In genomic region chr3:177589041-177589650, GRCh38 we compare ENCODE assay signal across 17 cellular contexts.
DNase-seq lines count a peak whose midpoint lies in the region; ATAC-seq, FAIRE-seq and TF ChIP-seq lines count a peak whose summit lies in the region.
"Had no signal": no experiment of that assay in that cellular context is flagged by ENCODE, and none has a peak within 500 bp of the region (broad histone marks: within the 10 kb centered on the region; RNA-seq: fewer than 3 reads in every experiment).

No MANE protein-coding gene starts in this region.

- H3K27me3 ChIP-seq in GM23248 (replicated peaks; ENCODE audit: insufficient read depth) (no peaks in the 10 kb centered on the region), PC-9 (ENCODE audit: insufficient read depth, low read depth) (no peaks in the 10 kb centered on the region), H1 (replicated peaks in 1 of 4; ENCODE audit: control insufficient read depth in 3 of 4, extremely low read depth in 1 of 4, insufficient read depth in 3 of 4, low read length in 3 of 4) (no peaks in the 10 kb centered on the region), neural progenitor cell (no peaks in the 10 kb centered on the region), upper lobe of left lung (no peaks in the 10 kb centered on the region)
- H3K27me3 ChIP-seq: brain microvascular endothelial cell, pancreas, sigmoid colon had no signal

- peaks cover 43% of the 10 kb centered on the region for H3K4me1 Mint-ChIP-seq in neural progenitor cell

- H3K4me2 ChIP-seq in GM23248 (ENCODE audit: unreplicated experiment) = peak overlapping the region; percentile 64
- peak overlapping the region; percentile 50 for H3K4me2 ChIP-seq in PC-9
- H3K4me2 ChIP-seq in H1 (ENCODE audit: insufficient read depth in 1 of 2, low read depth in 2 of 2, low read length in 2 of 2) = no peak overlapping the region
- H3K4me2 ChIP-seq in neural progenitor cell = peak overlapping the region; percentile 63

- H3K9ac ChIP-seq in GM23248 (peak overlapping the region; percentile 3; the same call in 1 of the 2 replicates), H1 (replicated peaks in 1 of 4; ENCODE audit: extremely low read depth in 1 of 4, low read depth in 3 of 4, low read length in 3 of 4) (no peak overlapping the region), neural progenitor cell (no peak overlapping the region)

- POLR2A ChIA-PET in PC-9 (lab: Charles Lee; ENCODE audit: unreplicated experiment) = interaction anchor here (0.5 to 0.9 kb wide), 3 partner anchors 111 to 146 kb away, joined by 3 to 5 read pairs (median 4); no protein-coding TSS in a partner anchor
- POLR2A ChIA-PET in H1 (lab: Charles Lee; ENCODE audit: partially characterized antibody) = interaction anchor here (1.2 kb wide), 1 partner anchor 9 kb away, joined by 3 read pairs; no protein-coding TSS in a partner anchor

- H3K9me3 Mint-ChIP-seq in neural progenitor cell = peaks cover 9% of the 10 kb centered on the region
- H3K9me3 Mint-ChIP-seq: T-cell had no signal

- no peak overlapping the region for H3K56ac ChIP-seq in H1 (replicated peaks; ENCODE audit: insufficient read length, low read depth, low read length)

- DNase-seq in GM23248 (no peak), PC-9 (no peak), H1 (ENCODE audit: low read depth in 1 of 2, low spot score in 2 of 2) (no peak), neural progenitor cell (ENCODE audit: low spot score) (no peak), upper lobe of left lung (no peak), DMS114 treated with DMSO at 0.1 percent for 48 hours (lab: John Stamatoyannopoulos, UW; ENCODE audit: unreplicated experiment) (no peak), HK-2 (ENCODE audit: unreplicated experiment) (no peak), NCI-H1092 treated with DMSO at 0.1 percent for 48 hours (lab: John Stamatoyannopoulos, UW) (no peak)
- DNase-seq: activated CD4-positive, alpha-beta T cell treated with anti-CD3 and anti-CD28 coated beads, Interleukin-2, amount 50 U/mL, for 1 hour; activated naive CD4-positive, alpha-beta T cell treated with anti-CD3 and anti-CD28 coated beads, Interleukin-2, amount 10 ng/mL, durations not matched to agents 7 days and 5 days; left ventricle myocardium superior; NK-92 treated with Interleukin-12 subunit alpha and Interleukin-12 subunit beta, amount 100 ng/mL, for 24 hours; sigmoid colon; T-cell had no signal

- no peak for FAIRE-seq in H1 (lab: Jason Lieb, UNC)
- FAIRE-seq: pancreas had no signal

- no peak overlapping the region for H2BK15ac ChIP-seq in H1 (ENCODE audit: low read length)

- H3K36me3 ChIP-seq in GM23248 (ENCODE audit: low read depth) (no peaks in the 10 kb centered on the region), PC-9 (ENCODE audit: low read depth) (no peaks in the 10 kb centered on the region), H1 (ENCODE audit: control insufficient read depth in 2 of 4, insufficient read depth in 4 of 4, low read length in 3 of 4) (no peaks in the 10 kb centered on the region), neural progenitor cell (no peaks in the 10 kb centered on the region), upper lobe of left lung (no peaks in the 10 kb centered on the region)
- H3K36me3 ChIP-seq: brain microvascular endothelial cell, pancreas, sigmoid colon had no signal

- H2BK120ac ChIP-seq in H1 (replicated peaks; ENCODE audit: low read depth, low read length) = no peak overlapping the region

- H2AFZ ChIP-seq in GM23248 (no peak overlapping the region), PC-9 (no peak overlapping the region), H1 (ENCODE audit: low read length) (0 out of 2 replicates have a peak overlapping the region, but pooled peaks have one; percentile 76), neural progenitor cell (replicated peaks) (no peak overlapping the region)

- no peak for TF ChIP-seq EP300 in H1 (IDR thresholded peaks at IDR 0.05; ENCODE audit: borderline replicate concordance in 1 of 2, low read depth in 2 of 2, low read length in 2 of 2)
- TF ChIP-seq EP300 in upper lobe of left lung (IDR thresholded peaks at IDR 0.05) = no peak

- H3F3A ChIP-seq in GM23248 (ENCODE audit: insufficient read depth) = peaks cover 29% of the 10 kb centered on the region
- peaks cover 23% of the 10 kb centered on the region for H3F3A ChIP-seq in PC-9 (ENCODE audit: insufficient read depth, low read depth)
- H3F3A ChIP-seq in neural progenitor cell (ENCODE audit: low read depth) = peaks cover 6% of the 10 kb centered on the region

- H3K27ac Mint-ChIP-seq in neural progenitor cell = no peak overlapping the region
- H3K27ac Mint-ChIP-seq: activated naive CD4-positive, alpha-beta T cell treated with anti-CD3 and anti-CD28 coated beads, Interleukin-2, amount 10 ng/mL, durations not matched to agents 7 days and 5 days; stimulated activated naive CD8-positive, alpha-beta T cell treated with anti-CD3 and anti-CD28 coated beads, Interleukin-15, amount 100 ng/mL, for 72 hours; T-cell had no signal

- H3K14ac ChIP-seq in H1 (ENCODE audit: insufficient read length) = no peak overlapping the region

- peak overlapping the region; percentile 49 for H3K27ac ChIP-seq in GM23248
- peak overlapping the region; percentile 83 for H3K27ac ChIP-seq in PC-9
- H3K27ac ChIP-seq in H1 (ENCODE audit: low read depth, low read length) = no peak overlapping the region
- H3K27ac ChIP-seq in neural progenitor cell = no peak overlapping the region
- no peak overlapping the region for H3K27ac ChIP-seq in upper lobe of left lung

- TF ChIP-seq POLR2A in H1 (IDR thresholded peaks at IDR 0.05; ENCODE audit: control extremely low read depth in 1 of 2, low read depth in 2 of 2, low read length in 2 of 2) (no peak), upper lobe of left lung (IDR thresholded peaks at IDR 0.05) (no peak)

- H4K8ac ChIP-seq in H1 (ENCODE audit: extremely low read depth, insufficient read depth, low read length) = no peak overlapping the region

- WGBS in GM23248 (ENCODE audit: low coverage in 1 of 2, low lambda C conversion rate in 2 of 2, missing lambda C conversion rate in 2 of 2), 2 experiments = 88 to 93% methylated on average over 3 of the region's 3 CpGs
- WGBS in H1 (ENCODE audit: extremely low coverage in 1 of 2, insufficient coverage in 1 of 2, insufficient read length in 1 of 2, insufficient replicate concordance in 2 of 2, low coverage in 1 of 2, low lambda C conversion rate in 2 of 2, missing lambda C conversion rate in 1 of 2), 2 experiments = 95% methylated on average over 3 of the region's 3 CpGs; no CpG with 5 or more reads in 1 of the 2 experiments
- 68 to 73% methylated on average over 3 of the region's 3 CpGs for WGBS in upper lobe of left lung, 2 donors

- H4K91ac ChIP-seq in H1 (replicated peaks; ENCODE audit: insufficient read length, low read length) = no peak overlapping the region

- H2BK5ac ChIP-seq in H1 (ENCODE audit: low read depth, low read length) = no peak overlapping the region

- H3K9me2 ChIP-seq in GM23248 (ENCODE audit: insufficient read depth) (no peaks in the 10 kb centered on the region), PC-9 (ENCODE audit: insufficient read depth) (no peaks in the 10 kb centered on the region)

- ATAC-seq in upper lobe of left lung (ENCODE audit: low FRiP score in 2 of 2) = no peak
- ATAC-seq: T-cell had no signal

- no peak overlapping the region for H3K4me3 Mint-ChIP-seq in neural progenitor cell
- H3K4me3 Mint-ChIP-seq: activated naive CD4-positive, alpha-beta T cell treated with anti-CD3 and anti-CD28 coated beads, Interleukin-2, amount 10 ng/mL, durations not matched to agents 7 days and 5 days; T-cell had no signal

- no TSS peak for BruUV-seq in PC-9 (replicated peaks; lab: Mats Ljungman, UMichigan)

- no peak overlapping the region for H2BK20ac ChIP-seq in H1 (ENCODE audit: low read length)

- H3K36me3 Mint-ChIP-seq in neural progenitor cell = no peaks in the 10 kb centered on the region
- H3K36me3 Mint-ChIP-seq: activated naive CD4-positive, alpha-beta T cell treated with anti-CD3 and anti-CD28 coated beads, Interleukin-2, amount 10 ng/mL, durations not matched to agents 7 days and 5 days; T-cell had no signal

- TF ChIP-seq RAD21 in H1 (IDR thresholded peaks at IDR 0.05 in 1 of 2, conservative IDR thresholded peaks at IDR 0.05 in 1 of 2; ENCODE audit: low read depth in 2 of 2, low read length in 2 of 2) = no peak

- H3K18ac ChIP-seq in H1 (ENCODE audit: extremely low read depth, low read length) = no peak overlapping the region

- H2AK5ac ChIP-seq in H1 (ENCODE audit: low read depth, low read length) = no peak overlapping the region

- TF ChIP-seq CTCF in PC-9 (conservative IDR thresholded peaks at IDR 0.05) = no peak
- no peak for TF ChIP-seq CTCF in H1 (IDR thresholded peaks at IDR 0.05; ENCODE audit: control extremely low read depth in 1 of 3, insufficient read depth in 1 of 3, low read depth in 1 of 3, low read length in 3 of 3)
- no peak for TF ChIP-seq CTCF in neural progenitor cell (IDR thresholded peaks at IDR 0.05)
- no peak for TF ChIP-seq CTCF in upper lobe of left lung (IDR thresholded peaks at IDR 0.05)

- H3K23ac ChIP-seq in H1 (ENCODE audit: insufficient read length) = no peak overlapping the region

- H4K20me1 ChIP-seq in GM23248 (ENCODE audit: insufficient read depth) (no peaks in the 10 kb centered on the region), PC-9 (ENCODE audit: insufficient read depth) (no peaks in the 10 kb centered on the region), H1 (replicated peaks in 1 of 2; ENCODE audit: control insufficient read depth in 1 of 2, insufficient read depth in 2 of 2, low read length in 2 of 2) (no peaks in the 10 kb centered on the region), neural progenitor cell (ENCODE audit: low read depth) (no peaks in the 10 kb centered on the region)

- no peak overlapping the region for H4K5ac ChIP-seq in H1 (ENCODE audit: insufficient read length, low read depth, low read length)

- no peak overlapping the region for H2BK12ac ChIP-seq in H1 (ENCODE audit: low read depth, low read length)

- H3K4me3 ChIP-seq in GM23248 (peak overlapping the region; percentile 13; the same call in 1 of the 2 replicates), PC-9 (no peak overlapping the region), H1 (ENCODE audit: extremely low read depth in 1 of 4, insufficient read depth in 2 of 4, low read depth in 3 of 4, low read length in 4 of 4) (no peak overlapping the region), neural progenitor cell (no peak overlapping the region), upper lobe of left lung (no peak overlapping the region)
- H3K4me3 ChIP-seq: pancreas, sigmoid colon had no signal

- H3K79me1 ChIP-seq in H1 (ENCODE audit: low read depth, low read length) = no peaks in the 10 kb centered on the region

- peaks cover 46% of the 10 kb centered on the region for H3K4me1 ChIP-seq in GM23248 (ENCODE audit: insufficient read depth)
- H3K4me1 ChIP-seq in PC-9 (replicated peaks; ENCODE audit: insufficient read depth) = peaks cover 41% of the 10 kb centered on the region
- peaks cover 0 to 4% (median 2%) of the 10 kb centered on the region in 4 experiments; a peak in 4 of 7 replicates for H3K4me1 ChIP-seq in H1 (replicated peaks in 1 of 4; ENCODE audit: control insufficient read depth in 3 of 4, insufficient read depth in 4 of 4, low read length in 3 of 4)
- peaks cover 27% of the 10 kb centered on the region for H3K4me1 ChIP-seq in neural progenitor cell
- H3K4me1 ChIP-seq in upper lobe of left lung = peaks cover 4 to 17% (median 5%) of the 10 kb centered on the region in 4 donors

- H3K9me3 ChIP-seq in GM23248 (ENCODE audit: low read depth) = no peaks in the 10 kb centered on the region
- H3K9me3 ChIP-seq in PC-9 (ENCODE audit: insufficient read depth, low read depth) = peaks cover 33% of the 10 kb centered on the region
- no peaks in the 10 kb centered on the region; a peak in 1 of 4 replicates for H3K9me3 ChIP-seq in H1 (ENCODE audit: insufficient read depth in 2 of 2, low read depth in 1 of 2, low read length in 1 of 2)
- no peaks in the 10 kb centered on the region for H3K9me3 ChIP-seq in neural progenitor cell (ENCODE audit: low read depth)
- H3K9me3 ChIP-seq in upper lobe of left lung = no peaks in the 10 kb centered on the region
- H3K9me3 ChIP-seq: pancreas, sigmoid colon had no signal

- in situ Hi-C loops in GM23248 (cut with MboI) = no loop called here

- H3K4ac ChIP-seq in H1 (replicated peaks; ENCODE audit: insufficient read length, low read depth, low read length) = no peak overlapping the region

- H3K27me3 Mint-ChIP-seq in neural progenitor cell (ENCODE audit: insufficient read depth, low read depth) = peaks cover 7% of the 10 kb centered on the region
- H3K27me3 Mint-ChIP-seq: stimulated activated naive CD8-positive, alpha-beta T cell treated with anti-CD3 and anti-CD28 coated beads, Interleukin-15, amount 100 ng/mL, for 72 hours; T-cell had no signal

- H3K23me2 ChIP-seq in H1 (ENCODE audit: low read depth, low read length) = no peaks in the 10 kb centered on the region

- intact Hi-C loops in PC-9 (cut with micrococcal nuclease; ENCODE audit: unreplicated experiment) = no loop called here

- H3K79me2 ChIP-seq in GM23248 (ENCODE audit: insufficient read depth) = no peaks in the 10 kb centered on the region
- H3K79me2 ChIP-seq in PC-9 (ENCODE audit: low read depth) = no peaks in the 10 kb centered on the region
- H3K79me2 ChIP-seq in H1 (ENCODE audit: control insufficient read depth in 1 of 2, insufficient read depth in 2 of 2, low read length in 2 of 2) = no peaks in the 10 kb centered on the region
- no peaks in the 10 kb centered on the region for H3K79me2 ChIP-seq in neural progenitor cell (ENCODE audit: low read depth)

- CTCF ChIA-PET in PC-9 (lab: Charles Lee) = interaction anchor here (0.5 to 0.8 kb wide), 3 partner anchors 228 to 538 kb away, joined by 3 to 14 read pairs (median 13); no protein-coding TSS in a partner anchor
- CTCF ChIA-PET in H1 (lab: Charles Lee; ENCODE audit: partially characterized antibody) = interaction anchor here (0.6 to 1.7 kb wide), 5 partner anchors 8 to 802 kb away, joined by 3 to 5 read pairs (median 3); no protein-coding TSS in a partner anchor

Comparison
In these comparisons a context has a peak if more than half of its experiments do, and no peak if none do; other contexts are left out.
1. H3K27ac ChIP-seq: peak in GM23248 (single experiment) and PC-9 (single experiment); none in H1 (single experiment), neural progenitor cell (single experiment) and upper lobe of left lung (0 of 4).
2. H3K4me2 ChIP-seq: peak in GM23248 (single experiment), PC-9 (single experiment) and neural progenitor cell (single experiment); none in H1 (0 of 2).